25 cellular contexts compared by ENCODE assay signal in the genomic region with DNA sequence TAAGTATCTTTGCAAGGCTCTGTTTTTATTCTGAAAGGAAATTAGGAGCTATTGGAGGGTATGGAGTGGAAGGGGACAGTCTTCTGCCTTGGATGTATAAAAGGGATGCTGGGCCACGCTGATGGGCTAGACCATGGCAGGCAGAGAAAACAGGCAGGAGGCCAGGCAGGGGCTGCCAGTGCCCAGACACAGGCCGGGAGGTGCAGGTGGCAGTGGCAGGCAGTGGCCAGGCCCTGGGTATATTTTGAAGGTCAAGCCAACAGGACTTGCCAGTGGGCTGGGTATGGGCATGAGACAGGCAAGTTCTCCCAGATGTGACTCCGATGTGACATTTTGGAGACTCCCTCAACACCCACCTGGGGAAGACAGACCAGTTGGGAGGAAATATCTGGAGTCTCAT.
"Had no signal": no experiment of that assay in that cellular context is flagged by ENCODE, and none has a peak within 500 bp of the region (broad histone marks: within the 10 kb centered on the region; RNA-seq: fewer than 3 reads in every experiment).

No MANE protein-coding gene starts in this region.

- ATAC-seq: effector memory CD8-positive, alpha-beta T cell; left ventricle myocardium superior; mucosa of descending colon; right cardiac atrium; stimulated activated naive CD8-positive, alpha-beta T cell treated with anti-CD3 and anti-CD28 coated beads, Interleukin-15, amount 100 ng/mL, for 72 hours; upper lobe of right lung had no signal

- H3K9me3 Mint-ChIP-seq: effector memory CD8-positive, alpha-beta T cell; memory B cell; mesothelial cell of epicardium; naive B cell; natural killer cell treated with Interleukin-12 subunit alpha and Interleukin-12 subunit beta and Interleukin-15 and Interleukin-18, amount 100 ng/mL, for 72 hours; neural crest cell; stimulated activated naive CD8-positive, alpha-beta T cell treated with anti-CD3 and anti-CD28 coated beads, Interleukin-15, amount 100 ng/mL, for 72 hours had no signal

- H3K4me1 ChIP-seq: prostate gland had no signal

- H3K27me3 ChIP-seq: suprapubic skin, transverse colon, upper lobe of right lung, uterus had no signal

- H3K27ac Mint-ChIP-seq: effector memory CD8-positive, alpha-beta T cell; memory B cell; mesothelial cell of epicardium; natural killer cell treated with Interleukin-12 subunit alpha and Interleukin-12 subunit beta and Interleukin-15 and Interleukin-18, amount 100 ng/mL, for 72 hours; stimulated activated naive CD8-positive, alpha-beta T cell treated with anti-CD3 and anti-CD28 coated beads, Interleukin-15, amount 100 ng/mL, for 72 hours had no signal

- H3K4me3 ChIP-seq: lung, mucosa of descending colon, prostate gland, suprapubic skin, transverse colon, upper lobe of right lung, uterus had no signal

- H3K36me3 ChIP-seq: neutrophil, prostate gland, suprapubic skin, transverse colon, upper lobe of right lung, uterus had no signal

- H3K4me3 Mint-ChIP-seq: effector memory CD8-positive, alpha-beta T cell; memory B cell; mesothelial cell of epicardium; natural killer cell treated with Interleukin-12 subunit alpha and Interleukin-12 subunit beta and Interleukin-15 and Interleukin-18, amount 100 ng/mL, for 72 hours; neural crest cell; stimulated activated naive CD8-positive, alpha-beta T cell treated with anti-CD3 and anti-CD28 coated beads, Interleukin-15, amount 100 ng/mL, for 72 hours had no signal

- H3K36me3 Mint-ChIP-seq: memory B cell; mesothelial cell of epicardium; naive B cell; natural killer cell treated with Interleukin-12 subunit alpha and Interleukin-12 subunit beta and Interleukin-15 and Interleukin-18, amount 100 ng/mL, for 72 hours had no signal

- H3K9me3 ChIP-seq: mucosa of descending colon, neutrophil, prostate gland, suprapubic skin, transverse colon, upper lobe of right lung, uterus had no signal

- H3K27ac ChIP-seq: neutrophil, parathyroid adenoma, prostate gland, suprapubic skin, transverse colon, upper lobe of right lung, uterus had no signal

- DNase-seq: cortex of kidney; effector memory CD8-positive, alpha-beta T cell; mucosa of descending colon; naive B cell; right cardiac atrium; small intestine; stimulated activated CD4-positive, alpha-beta T cell treated with anti-CD3 and anti-CD28 coated beads, Interleukin-12 subunit alpha, Interleukin-12 subunit beta, amount 100 ng/mL, for 4 hours; stimulated activated CD4-positive, alpha-beta T cell treated with anti-CD3 and anti-CD28 coated beads, Interleukin-1b, Interleukin-23, amount 100 ng/mL, for 48 hours; stimulated activated CD4-positive, alpha-beta T cell treated with anti-CD3 and anti-CD28 coated beads, Interleukin-4, amount 100 ng/mL, for 1 hour; stimulated activated CD8-positive, alpha-beta memory T cell treated with anti-CD3 and anti-CD28 coated beads, Interleukin-4, amount 100 ng/mL, for 48 hours; stimulated activated naive CD4-positive, alpha-beta T cell; stimulated activated naive CD8-positive, alpha-beta T cell treated with anti-CD3 and anti-CD28 coated beads, Interleukin-15, amount 100 ng/mL, for 72 hours; transverse colon; uterus had no signal
